ENCODE assay signal across 13 cellular contexts in the genomic region with DNA sequence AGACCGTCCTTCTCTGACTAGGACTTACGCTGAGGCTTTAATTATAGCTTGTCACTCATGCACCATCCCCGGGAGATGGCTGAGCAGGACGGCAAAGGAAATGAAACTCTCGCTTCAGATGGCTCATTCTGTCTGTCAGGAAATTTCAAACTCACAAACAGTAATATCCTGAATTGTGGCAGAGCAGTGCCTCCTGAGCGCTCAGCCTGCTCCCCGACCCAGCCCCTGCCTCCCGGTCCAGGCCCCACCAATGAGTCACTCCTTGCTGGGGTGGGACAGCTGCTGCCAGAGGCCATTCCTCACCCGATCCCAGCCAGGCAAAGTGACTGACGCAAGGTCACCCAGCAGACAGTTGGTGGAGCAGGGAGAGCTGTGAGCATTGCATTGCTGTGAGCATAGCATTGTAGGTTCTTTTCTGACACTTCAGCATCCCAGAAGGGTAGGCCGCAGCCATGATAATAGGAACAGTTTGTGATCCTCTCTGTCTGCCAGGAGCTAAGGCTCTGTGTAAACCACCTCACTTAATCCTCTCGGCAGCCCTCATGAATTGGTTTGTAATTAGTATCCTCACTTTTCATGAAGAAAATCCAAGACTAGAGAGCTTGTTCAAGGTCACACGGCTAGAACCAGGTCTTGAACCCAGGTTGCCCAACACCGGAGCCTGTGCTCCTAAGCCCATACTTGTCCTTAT. TPM values are rescaled to one million over a fixed set of nuclear protein-coding genes. Genes with fewer than 3 reads are reported as not detected.
DNase-seq lines count a peak whose midpoint lies in the region; ATAC-seq and TF ChIP-seq lines count a peak whose summit lies in the region.
"Had no signal": no experiment of that assay in that cellular context is flagged by ENCODE, and none has a peak within 500 bp of the region (broad histone marks: within the 10 kb centered on the region; RNA-seq: fewer than 3 reads in every experiment).

No MANE protein-coding gene starts in this region.

- H3K9me3 ChIP-seq in Karpas-422 (ENCODE audit: low read length) (no peaks in the 10 kb centered on the region), PC-3 (ENCODE audit: low read length) (no peaks in the 10 kb centered on the region)
- H3K9me3 ChIP-seq: heart left ventricle had no signal

- peak overlapping the region; percentile 42 for H3K4me3 Mint-ChIP-seq in glutamatergic neuron (ENCODE audit: unreplicated experiment)

- H3K9ac ChIP-seq in Karpas-422 (ENCODE audit: low read length) (no peak overlapping the region), PC-3 (ENCODE audit: low read length) (no peak overlapping the region)

- DNase-seq in Daoy (ENCODE audit: low read depth) (peak; percentile 55), Karpas-422 (peak; percentile 66), glutamatergic neuron (peak; percentile 56), PC-3 (no peak), SW 1271 (lab: John Stamatoyannopoulos, UW) (no peak)
- DNase-seq: activated CD4-positive, alpha-beta T cell treated with anti-CD3 and anti-CD28 coated beads for 4 hours; DND-41; heart left ventricle had no signal

- H2AFZ ChIP-seq in Karpas-422 (ENCODE audit: low read length) (no peak overlapping the region), PC-3 (ENCODE audit: low read length) (no peak overlapping the region)

- H3K4me2 ChIP-seq in Karpas-422 (ENCODE audit: low read depth, low read length, poor library complexity, severe bottlenecking) (peak overlapping the region; percentile 12), PC-3 (ENCODE audit: low read length) (no peak overlapping the region)

- H3K79me2 ChIP-seq in Karpas-422 (ENCODE audit: low read length) (no peaks in the 10 kb centered on the region), PC-3 (ENCODE audit: low read length) (no peaks in the 10 kb centered on the region)

- ATAC-seq in GM21360 (IDR thresholded peaks at IDR 0.05; ENCODE audit: unreplicated experiment): peak; percentile 71
- ATAC-seq in GM18873 (IDR thresholded peaks at IDR 0.05; ENCODE audit: low FRiP score, unreplicated experiment): no peak
- ATAC-seq in HG03045 (IDR thresholded peaks at IDR 0.05; ENCODE audit: unreplicated experiment): no peak
- ATAC-seq in PC-3: no peak

- H3K4me1 Mint-ChIP-seq in glutamatergic neuron (ENCODE audit: low read depth, unreplicated experiment): peaks cover 51% of the 10 kb centered on the region

- no TSS peak for BruUV-seq in PC-3 (replicated peaks; lab: Mats Ljungman, UMichigan)

- CTCF ChIA-PET in PC-3 (lab: Charles Lee): no interaction called here

- H3K9me2 ChIP-seq in Karpas-422 (replicated peaks; ENCODE audit: insufficient read depth, low read length) (no peaks in the 10 kb centered on the region), PC-3 (replicated peaks; ENCODE audit: low read length) (no peaks in the 10 kb centered on the region)

- H3K27me3 ChIP-seq in Karpas-422 (ENCODE audit: low read length): no peaks in the 10 kb centered on the region
- H3K27me3 ChIP-seq in PC-3 (ENCODE audit: low read length): peaks cover 48% of the 10 kb centered on the region
- H3K27me3 ChIP-seq: heart left ventricle had no signal

- peaks cover 22% of the 10 kb centered on the region for H3K27me3 Mint-ChIP-seq in glutamatergic neuron (ENCODE audit: unreplicated experiment)

- H3K9me3 Mint-ChIP-seq in glutamatergic neuron (ENCODE audit: unreplicated experiment): peaks cover 25% of the 10 kb centered on the region

- no peak for TF ChIP-seq CTCF in glutamatergic neuron (IDR thresholded peaks at IDR 0.05; ENCODE audit: partially characterized antibody, unreplicated experiment)
- TF ChIP-seq CTCF in PC-3 (conservative IDR thresholded peaks at IDR 0.05; ENCODE audit: low read depth, low read length): no peak

- H3K4me3 ChIP-seq in Karpas-422 (ENCODE audit: low read length) (no peak overlapping the region), PC-3 (ENCODE audit: low read length) (no peak overlapping the region)
- H3K4me3 ChIP-seq: cardiac muscle cell, heart left ventricle had no signal

- no peaks in the 10 kb centered on the region for H4K20me1 ChIP-seq in Karpas-422 (ENCODE audit: insufficient read depth, low read depth, low read length)
- no peaks in the 10 kb centered on the region for H4K20me1 ChIP-seq in PC-3 (ENCODE audit: low read length)

- POLR2A ChIA-PET in PC-3 (lab: Charles Lee; ENCODE audit: unreplicated experiment): no interaction called here

- H3K4me1 ChIP-seq in Karpas-422 (ENCODE audit: low read length) (peaks cover 16% of the 10 kb centered on the region), PC-3 (ENCODE audit: insufficient read depth, low read length) (no peaks in the 10 kb centered on the region)
- H3K4me1 ChIP-seq: heart left ventricle had no signal

- H3K27ac ChIP-seq in Karpas-422 (ENCODE audit: low read length) (no peak overlapping the region), PC-3 (ENCODE audit: low read length) (no peak overlapping the region)
- H3K27ac ChIP-seq: cardiac muscle cell, heart left ventricle had no signal

- intact Hi-C loops in PC-3 (cut with micrococcal nuclease): no loop called here

- no peaks in the 10 kb centered on the region for H3F3A ChIP-seq in PC-3 (ENCODE audit: low read length, unreplicated experiment)

- H3K27ac Mint-ChIP-seq in glutamatergic neuron (ENCODE audit: unreplicated experiment): peak overlapping the region; percentile 91

- H3K36me3 ChIP-seq in Karpas-422 (ENCODE audit: insufficient read depth, low read length): no peaks in the 10 kb centered on the region
- H3K36me3 ChIP-seq in PC-3 (ENCODE audit: low read depth, low read length): no peaks in the 10 kb centered on the region
- H3K36me3 ChIP-seq: cardiac muscle cell, heart left ventricle had no signal

- no peaks in the 10 kb centered on the region for H3K36me3 Mint-ChIP-seq in glutamatergic neuron (ENCODE audit: unreplicated experiment)

RNA-seq across cellular contexts. Expression of a gene that starts 20.9 kb away (rescaled TPM):
- not detected in 2 replicates for total RNA-seq in Daoy (2014; rRNA removed; shearing (Covaris generic))
- total RNA-seq in Karpas-422 (2014; rRNA removed; shearing (Covaris generic); ENCODE audit: low replicate concordance): not detected in 2 replicates
- total RNA-seq in glutamatergic neuron (ENCODE audit: unreplicated experiment) (not detected), PC-3 (2014; rRNA removed) (not detected in 2 replicates)
- total RNA-seq: cardiac muscle cell, heart left ventricle, pulmonary artery endothelial cell had no signal

Comparison
In these comparisons a context has a peak if more than half of its experiments do, and no peak if none do; other contexts are left out.
1. DNase-seq: peak in Daoy (single experiment), Karpas-422 (single experiment) and glutamatergic neuron (single experiment); none in PC-3 (single experiment) and SW 1271 (0 of 2).